8 cellular contexts compared by ENCODE assay signal in the genomic region with DNA sequence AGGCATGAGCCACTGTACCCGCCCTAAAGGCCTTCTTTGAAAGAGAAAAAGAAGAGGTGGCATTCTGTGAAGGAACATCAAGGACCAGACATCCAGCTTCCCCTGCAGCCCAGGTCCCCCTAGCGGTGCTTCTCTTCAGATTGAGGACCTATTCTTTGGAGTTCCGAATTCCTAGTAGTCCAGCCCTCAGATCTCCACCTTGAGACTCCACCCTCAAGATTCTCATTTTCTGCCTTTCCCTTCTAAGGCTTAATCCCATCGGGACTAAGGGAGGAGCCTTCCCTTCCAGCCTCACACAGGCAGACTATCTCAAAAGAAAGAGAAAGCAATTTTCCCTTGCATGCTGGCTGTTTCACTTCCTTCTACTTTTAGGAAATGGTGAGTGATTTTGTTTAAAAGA. TPM values are rescaled to one million over a fixed set of nuclear protein-coding genes. Genes with fewer than 3 reads are reported as not detected.
DNase-seq lines count a peak whose midpoint lies in the region; ATAC-seq and TF ChIP-seq lines count a peak whose summit lies in the region.

No MANE protein-coding gene starts in this region.

- no peak overlapping the region for H3K4me3 Mint-ChIP-seq in chondrocyte (ENCODE audit: unreplicated experiment)

- peak; percentile 82 for TF ChIP-seq RAD21 in HCT116 (IDR thresholded peaks at IDR 0.05; ENCODE audit: low read depth)
- TF ChIP-seq RAD21 in SK-N-SH (IDR thresholded peaks at IDR 0.05; ENCODE audit: low read length): peak; percentile 64

- H3F3A ChIP-seq in SK-N-SH (replicated peaks; ENCODE audit: insufficient read depth): no peaks in the 10 kb centered on the region

- TF ChIP-seq EP300 in SK-N-SH (IDR thresholded peaks at IDR 0.05; ENCODE audit: borderline replicate concordance in 1 of 2, low read depth in 1 of 2, low read length in 1 of 2): no peak

- no TSS peak for BruUV-seq in HCT116 (replicated peaks; lab: Mats Ljungman, UMichigan)

- WGBS in SK-N-SH (ENCODE audit: low lambda C conversion rate): 15% methylated on average over 4 of the region's 4 CpGs

- H3K4me2 ChIP-seq in HCT116 (ENCODE audit: low read length) (peak overlapping the region; percentile 45), SK-N-SH (no peak overlapping the region)

- H4K20me1 ChIP-seq in HCT116 (ENCODE audit: insufficient read depth) (no peaks in the 10 kb centered on the region), SK-N-SH (ENCODE audit: insufficient read depth) (no peaks in the 10 kb centered on the region)

- H3K9me3 ChIP-seq in HCT116 (ENCODE audit: control insufficient read depth in 1 of 2, insufficient read depth in 1 of 2, low read depth in 1 of 2, low read length in 2 of 2) (no peaks in the 10 kb centered on the region), SK-N-SH (no peaks in the 10 kb centered on the region), uterus (no peaks in the 10 kb centered on the region)

- H3K36me3 Mint-ChIP-seq in chondrocyte (ENCODE audit: low read depth): no peaks in the 10 kb centered on the region

- H2AFZ ChIP-seq in HCT116 (ENCODE audit: low read depth, low read length, poor library complexity, severe bottlenecking) (no peak overlapping the region), SK-N-SH (ENCODE audit: low read depth) (no peak overlapping the region)

- TF ChIP-seq POLR2A in HCT116 (IDR thresholded peaks at IDR 0.05; ENCODE audit: borderline replicate concordance, extremely low read depth, insufficient read depth, insufficient read length) (no peak), uterus (IDR thresholded peaks at IDR 0.05) (no peak)

- CTCF ChIA-PET in HCT116 (lab: Charles Lee): interaction anchor here (0.7 to 3.2 kb wide), 10 partner anchors 9 to 214 kb away, joined by 3 to 16 read pairs (median 6); partner anchors contain the start of gene VARS2
- CTCF ChIA-PET in SK-N-SH (lab: Yijun Ruan, JAX): interaction anchor here (0.9 to 1.3 kb wide), 3 partner anchors 70 to 214 kb away, joined by 3 read pairs; no protein-coding TSS in a partner anchor

- H3K9me2 ChIP-seq in HCT116 (ENCODE audit: insufficient read depth) (no peaks in the 10 kb centered on the region), SK-N-SH (no peaks in the 10 kb centered on the region)

- intact Hi-C loops in HCT116 (cut with micrococcal nuclease) (no loop called here), uterus (cut with DNase I; ENCODE audit: low total_unique reads) (no loop called here)

- H3K27me3 ChIP-seq in HCT116 (ENCODE audit: insufficient read depth, low read length): no peaks in the 10 kb centered on the region
- H3K27me3 ChIP-seq in SK-N-SH (ENCODE audit: insufficient read depth): no peaks in the 10 kb centered on the region
- H3K27me3 ChIP-seq in uterus: no peaks in the 10 kb centered on the region

- RAD21 ChIA-PET in HCT116 (lab: Charles Lee; ENCODE audit: low non-redundant PET in 1 of 2, low total read pairs in 2 of 2, uncharacterized antibody in 2 of 2, unreplicated experiment in 2 of 2): interaction anchor here in 1 of 2 experiments (0.5 kb wide), 1 partner anchor 215 kb away, joined by 3 read pairs; no protein-coding TSS in a partner anchor

- H3K9me3 Mint-ChIP-seq in chondrocyte (ENCODE audit: low read depth): no peaks in the 10 kb centered on the region

- H3K36me3 ChIP-seq in HCT116 (ENCODE audit: control insufficient read depth in 1 of 2, insufficient read depth in 2 of 2, low read length in 2 of 2) (no peaks in the 10 kb centered on the region), SK-N-SH (replicated peaks in 1 of 2; ENCODE audit: control insufficient read depth in 1 of 2, insufficient read depth in 2 of 2, low read length in 1 of 2) (no peaks in the 10 kb centered on the region), uterus (no peaks in the 10 kb centered on the region)

- peaks cover 20% of the 10 kb centered on the region for H3K4me1 Mint-ChIP-seq in chondrocyte (ENCODE audit: low read depth)

- H3K27ac Mint-ChIP-seq in chondrocyte (ENCODE audit: unreplicated experiment): no peak overlapping the region

- peak; percentile 74 for DNase-seq in HCT116 (ENCODE audit: low read depth, low spot score)
- DNase-seq in SK-N-SH: peak; percentile 29
- no peak for DNase-seq in chondrocyte (ENCODE audit: low spot score)
- DNase-seq in lung microvascular endothelial cell (ENCODE audit: low read depth in 2 of 2): peak; percentile 36 to 61
- DNase-seq in uterus: peak; percentile 31 to 53
- no peak for DNase-seq in NCI-H2227 treated with DMSO at 0.1 percent for 48 hours (lab: John Stamatoyannopoulos, UW)
- no peak for DNase-seq in DMS153 (lab: John Stamatoyannopoulos, UW)

- TF ChIP-seq CTCF in C4-2B (conservative IDR thresholded peaks at IDR 0.05): peak; percentile 74
- peak; percentile 61 to 81 (median 74); a peak in 5 of 6 replicates for TF ChIP-seq CTCF in HCT116 (IDR thresholded peaks at IDR 0.05 in 2 of 3, conservative IDR thresholded peaks at IDR 0.05 in 1 of 3; ENCODE audit: borderline replicate concordance in 1 of 3, insufficient read depth in 1 of 3, low read depth in 2 of 3, low read length in 2 of 3)
- peak; percentile 67 for TF ChIP-seq CTCF in SK-N-SH (IDR thresholded peaks at IDR 0.05)
- peak; percentile 74 for TF ChIP-seq CTCF in chondrocyte (IDR thresholded peaks at IDR 0.05)
- peak; percentile 28 to 53 (median 32) for TF ChIP-seq CTCF in uterus (IDR thresholded peaks at IDR 0.05)

- H3K4me3 ChIP-seq in HCT116 (replicated peaks in 1 of 2; ENCODE audit: low read depth in 1 of 2, low read length in 2 of 2): no peak overlapping the region
- no peak overlapping the region for H3K4me3 ChIP-seq in SK-N-SH (ENCODE audit: low read depth in 2 of 2, low read length in 1 of 2)
- H3K4me3 ChIP-seq in uterus: no peak overlapping the region

- peaks cover 6% of the 10 kb centered on the region for H3K27me3 Mint-ChIP-seq in chondrocyte (ENCODE audit: low read depth)

- H3K9ac ChIP-seq in HCT116 (ENCODE audit: low read length): no peak overlapping the region
- no peak overlapping the region for H3K9ac ChIP-seq in SK-N-SH

- H3K27ac ChIP-seq in C4-2B: no peak overlapping the region
- no peak overlapping the region for H3K27ac ChIP-seq in HCT116 (ENCODE audit: low read depth, low read length)
- no peak overlapping the region for H3K27ac ChIP-seq in SK-N-SH (ENCODE audit: low read depth in 2 of 2, low read length in 1 of 2)
- H3K27ac ChIP-seq in uterus: peak overlapping the region in 1 of 2 donors; percentile 28

- POLR2A ChIA-PET in HCT116 (lab: Charles Lee) (interaction anchor here (1.8 kb wide), 1 partner anchor 21 kb away, joined by 7 read pairs; no protein-coding TSS in a partner anchor), SK-N-SH (lab: Yijun Ruan, JAX) (no interaction called here)

- H3K79me2 ChIP-seq in HCT116 (ENCODE audit: insufficient read depth, low read length): no peaks in the 10 kb centered on the region
- H3K79me2 ChIP-seq in SK-N-SH (ENCODE audit: insufficient read depth): no peaks in the 10 kb centered on the region

- H3K4me1 ChIP-seq in HCT116 (ENCODE audit: control insufficient read depth in 1 of 2, insufficient read depth in 2 of 2, low read length in 2 of 2) (peaks cover 0 to 8% of the 10 kb centered on the region in 2 experiments; a peak in 2 of 4 replicates), SK-N-SH (ENCODE audit: control insufficient read depth in 1 of 2, insufficient read depth in 2 of 2, low read depth in 1 of 2, low read length in 1 of 2) (peaks cover 2 to 3% of the 10 kb centered on the region in 2 experiments; a peak in 1 of 4 replicates), uterus (no peaks in the 10 kb centered on the region)

- peak; percentile 94 for ATAC-seq in HCT116

TF ChIP-seq in HCT116, 20 proteins besides CTCF, POLR2A, EP300 and RAD21:
- TF ChIP-seq SIN3A (IDR thresholded peaks at IDR 0.05; ENCODE audit: low read depth) (no peak), FOSL1 (IDR thresholded peaks at IDR 0.05; ENCODE audit: low read depth) (no peak), TCF7L2 (IDR thresholded peaks at IDR 0.05; ENCODE audit: borderline replicate concordance, extremely low read depth, insufficient read depth, insufficient read length) (peak; percentile 53)

TF ChIP-seq in SK-N-SH, 30 proteins besides CTCF, POLR2A, EP300 and RAD21:
- TF ChIP-seq YY1 (IDR thresholded peaks at IDR 0.05; ENCODE audit: low read depth) (no peak), SMC3 (IDR thresholded peaks at IDR 0.05; ENCODE audit: low read depth, low read length) (peak; percentile 66)

RNA-seq across cellular contexts. Expression of gene MUC22, which starts 32.5 kb away (rescaled TPM):
- total RNA-seq in HCT116 (2021; ENCODE audit: unreplicated experiment) (not detected), chondrocyte (not detected in 3 replicates), lung microvascular endothelial cell (not detected in 2 replicates), uterus (not detected)
- not detected in 2 replicates for polyA plus RNA-seq in HCT116 (2012)
- 0.12 and 0.13 TPM in 2 replicates for polyA plus RNA-seq in SK-N-SH (2012; rRNA removed)
- polyA plus RNA-seq in SK-N-SH (2012; cell fraction: cytosol; rRNA removed): 0.05 and 0.10 TPM in 2 replicates
- 0.04 and 0.06 TPM in 2 replicates for polyA plus RNA-seq in SK-N-SH (2012; cell fraction: nucleus; rRNA removed)

RNA-seq across cellular contexts. Expression of gene MUC21, which starts 59.3 kb away (rescaled TPM):
- total RNA-seq in HCT116 (2021; ENCODE audit: unreplicated experiment) (not detected), chondrocyte (not detected in 3 replicates), lung microvascular endothelial cell (not detected in 2 replicates), uterus (under 1 TPM in 2 of 4 donors, not detected in 2; 0.28 to 0.59 TPM)
- polyA plus RNA-seq in HCT116 (2012): not detected in 2 replicates
- polyA plus RNA-seq in SK-N-SH (2012; rRNA removed): not detected in 2 replicates
- polyA plus RNA-seq in SK-N-SH (2012; cell fraction: cytosol; rRNA removed): not detected in 2 replicates
- not detected in 2 replicates for polyA plus RNA-seq in SK-N-SH (2012; cell fraction: nucleus; rRNA removed)

Comparison
In these comparisons a context has a peak if more than half of its experiments do, and no peak if none do; other contexts are left out.
1. DNase-seq: peak in HCT116 (single experiment), SK-N-SH (single experiment), lung microvascular endothelial cell (2 of 2) and uterus (2 of 2); none in chondrocyte (single experiment), NCI-H2227 treated with DMSO at 0.1 percent for 48 hours (single experiment) and DMS153 (single experiment).
2. Peak in every context shown above with its lines, with median percentiles within 50 percentile points of each other: CTCF ChIP-seq.